1 cellular context compared by ENCODE assay signal in the genomic region with DNA sequence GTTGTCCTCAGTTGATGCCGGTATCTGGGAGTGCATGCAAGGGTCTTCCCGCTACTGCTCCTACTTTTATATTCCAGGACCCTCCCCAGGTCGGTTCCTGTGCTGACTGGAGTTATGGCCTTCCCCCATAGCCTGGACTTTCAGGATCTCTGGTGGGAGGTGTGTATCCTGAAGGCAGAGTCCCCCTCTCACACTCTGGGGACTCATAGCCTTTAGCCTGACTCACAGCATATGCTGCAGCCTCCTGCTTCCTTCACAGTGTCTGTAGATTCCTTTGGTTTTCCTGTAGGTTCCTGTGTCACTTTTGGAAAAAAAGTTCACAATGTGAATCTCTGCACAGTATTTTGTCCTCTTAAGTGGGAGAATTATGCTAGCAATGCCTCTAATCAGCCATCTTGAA.
TF ChIP-seq lines count a peak whose summit lies in the region.

No MANE protein-coding gene starts in this region.

TF ChIP-seq in IMR-90, 13 proteins besides CTCF, POLR2A, EP300 and RAD21:
- no peak for TF ChIP-seq MXI1 (IDR thresholded peaks at IDR 0.05; ENCODE audit: borderline replicate concordance, low read depth, low read length)
- TF ChIP-seq BHLHE40 (IDR thresholded peaks at IDR 0.05; ENCODE audit: low read depth, low read length) = no peak
- TF ChIP-seq SMC3 (IDR thresholded peaks at IDR 0.05; ENCODE audit: low read depth, low read length) = no peak
- TF ChIP-seq CHD1 (IDR thresholded peaks at IDR 0.05; ENCODE audit: low read depth, low read length) = no peak
- TF ChIP-seq RCOR1 (IDR thresholded peaks at IDR 0.05; ENCODE audit: insufficient replicate concordance, low read length) = no peak
- TF ChIP-seq, protein P1, sequence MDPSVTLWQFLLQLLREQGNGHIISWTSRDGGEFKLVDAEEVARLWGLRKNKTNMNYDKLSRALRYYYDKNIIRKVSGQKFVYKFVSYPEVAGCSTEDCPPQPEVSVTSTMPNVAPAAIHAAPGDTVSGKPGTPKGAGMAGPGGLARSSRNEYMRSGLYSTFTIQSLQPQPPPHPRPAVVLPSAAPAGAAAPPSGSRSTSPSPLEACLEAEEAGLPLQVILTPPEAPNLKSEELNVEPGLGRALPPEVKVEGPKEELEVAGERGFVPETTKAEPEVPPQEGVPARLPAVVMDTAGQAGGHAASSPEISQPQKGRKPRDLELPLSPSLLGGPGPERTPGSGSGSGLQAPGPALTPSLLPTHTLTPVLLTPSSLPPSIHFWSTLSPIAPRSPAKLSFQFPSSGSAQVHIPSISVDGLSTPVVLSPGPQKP (IDR thresholded peaks at IDR 0.05; ENCODE audit: borderline replicate concordance, low read depth, low read length) = no peak
- TF ChIP-seq MAZ (IDR thresholded peaks at IDR 0.05; ENCODE audit: borderline replicate concordance, low read depth, low read length) = no peak
- no peak for TF ChIP-seq RFX5 (IDR thresholded peaks at IDR 0.05; ENCODE audit: low read depth, low read length)
- no peak for TF ChIP-seq CEBPB (IDR thresholded peaks at IDR 0.05; ENCODE audit: low read depth, low read length)
- TF ChIP-seq, protein P2, sequence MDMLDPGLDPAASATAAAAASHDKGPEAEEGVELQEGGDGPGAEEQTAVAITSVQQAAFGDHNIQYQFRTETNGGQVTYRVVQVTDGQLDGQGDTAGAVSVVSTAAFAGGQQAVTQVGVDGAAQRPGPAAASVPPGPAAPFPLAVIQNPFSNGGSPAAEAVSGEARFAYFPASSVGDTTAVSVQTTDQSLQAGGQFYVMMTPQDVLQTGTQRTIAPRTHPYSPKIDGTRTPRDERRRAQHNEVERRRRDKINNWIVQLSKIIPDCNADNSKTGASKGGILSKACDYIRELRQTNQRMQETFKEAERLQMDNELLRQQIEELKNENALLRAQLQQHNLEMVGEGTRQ (IDR thresholded peaks at IDR 0.05; ENCODE audit: low read depth, low read length) = no peak
- no peak for TF ChIP-seq FOS (IDR thresholded peaks at IDR 0.05; ENCODE audit: low read depth, low read length)
- TF ChIP-seq MAFK (IDR thresholded peaks at IDR 0.05; ENCODE audit: low read depth, low read length) = no peak
TF ChIP-seq in IMR-90: peak in this region for 0.
